Comparison of ENCODE assay signal across 15 cellular contexts in the genomic region with DNA sequence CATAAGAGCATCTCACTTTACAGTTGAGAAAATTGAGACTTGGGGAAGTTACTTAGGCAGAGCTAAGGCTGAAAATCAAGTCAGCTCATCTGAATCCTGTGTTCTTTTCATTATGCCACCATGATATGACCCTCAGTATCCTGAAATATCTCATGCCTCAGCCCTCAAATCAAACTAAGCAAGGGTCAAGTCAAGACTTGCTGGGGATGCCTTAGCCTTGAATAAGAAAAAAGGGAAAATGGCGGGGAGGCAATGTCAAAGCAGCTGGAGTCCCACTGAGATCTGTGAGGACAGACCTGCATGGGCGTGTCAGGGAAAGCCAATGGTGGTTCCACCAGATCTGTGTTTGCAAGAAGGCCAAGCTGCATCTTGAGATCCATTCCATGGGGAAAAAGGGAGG.
DNase-seq lines count a peak whose midpoint lies in the region; ATAC-seq and TF ChIP-seq lines count a peak whose summit lies in the region.
"Had no signal": no experiment of that assay in that cellular context is flagged by ENCODE, and none has a peak within 500 bp of the region (broad histone marks: within the 10 kb centered on the region; RNA-seq: fewer than 3 reads in every experiment).

No MANE protein-coding gene starts in this region.

- DNase-seq in RWPE2 (ENCODE audit: low spot score), result no peak
- DNase-seq in body of pancreas, result no peak
- DNase-seq in foreskin keratinocyte, result peak; percentile 36 to 77
- DNase-seq in thyroid gland, result no peak
- no peak for DNase-seq in activated naive CD4-positive, alpha-beta T cell treated with anti-CD3 and anti-CD28 coated beads for 36 hours
- no peak for DNase-seq in stimulated activated effector memory CD8-positive, alpha-beta T cell treated with anti-CD3 and anti-CD28 coated beads, Interleukin-12 subunit alpha, Interleukin-12 subunit beta, amount 100 ng/mL, for 72 hours (ENCODE audit: low spot score in 2 of 2)
- DNase-seq: C1 segment of cervical spinal cord; Calu3; CD4-positive, alpha-beta T cell; DMS 273 treated with DMSO at 0.1 percent for 48 hours; HFFc6 had no signal

- CTCF ChIA-PET in activated naive CD4-positive, alpha-beta T cell treated with anti-CD3 and anti-CD28 coated beads for 36 hours (lab: Charles Lee), result interaction anchor here (1.1 kb wide), 1 partner anchor 14 kb away, joined by 3 read pairs; no protein-coding TSS in a partner anchor

- 95 to 100% methylated on average over 2 of the region's 2 CpGs for WGBS in body of pancreas, 2 donors
- 95 to 97% methylated on average over 2 of the region's 2 CpGs for WGBS in thyroid gland, 2 donors

- no peak for TF ChIP-seq CTCF in RWPE2 (IDR thresholded peaks at IDR 0.05; ENCODE audit: poor library complexity, severe bottlenecking)
- TF ChIP-seq CTCF in body of pancreas (IDR thresholded peaks at IDR 0.05), result no peak
- no peak for TF ChIP-seq CTCF in foreskin keratinocyte (conservative IDR thresholded peaks at IDR 0.05)
- TF ChIP-seq CTCF in thyroid gland (IDR thresholded peaks at IDR 0.05), result no peak

- no peaks in the 10 kb centered on the region for H3K9me3 Mint-ChIP-seq in activated naive CD4-positive, alpha-beta T cell treated with anti-CD3 and anti-CD28 coated beads for 36 hours
- H3K9me3 Mint-ChIP-seq in stimulated activated effector memory CD8-positive, alpha-beta T cell treated with anti-CD3 and anti-CD28 coated beads, Interleukin-12 subunit alpha, Interleukin-12 subunit beta, amount 100 ng/mL, for 72 hours, result no peaks in the 10 kb centered on the region
- H3K9me3 Mint-ChIP-seq: CD4-positive, alpha-beta T cell; HFFc6 had no signal

- H3K36me3 Mint-ChIP-seq in activated naive CD4-positive, alpha-beta T cell treated with anti-CD3 and anti-CD28 coated beads for 36 hours (ENCODE audit: low read depth), result no peaks in the 10 kb centered on the region
- no peaks in the 10 kb centered on the region for H3K36me3 Mint-ChIP-seq in stimulated activated effector memory CD8-positive, alpha-beta T cell treated with anti-CD3 and anti-CD28 coated beads, Interleukin-12 subunit alpha, Interleukin-12 subunit beta, amount 100 ng/mL, for 72 hours

- H3K4me1 ChIP-seq in RWPE2 (ENCODE audit: insufficient read depth, poor library complexity, severe bottlenecking) (peaks cover 24% of the 10 kb centered on the region), body of pancreas (peaks cover 31% of the 10 kb centered on the region), foreskin keratinocyte (peaks cover 31% of the 10 kb centered on the region), thyroid gland (peaks cover 21 to 30% of the 10 kb centered on the region in 2 donors)
- H3K4me1 ChIP-seq: HAP-1 had no signal

- ATAC-seq in RWPE2 (ENCODE audit: low read depth), result no peak
- ATAC-seq in body of pancreas, result no peak
- peak; percentile 31 for ATAC-seq in foreskin keratinocyte
- no peak for ATAC-seq in stimulated activated effector memory CD8-positive, alpha-beta T cell treated with anti-CD3 and anti-CD28 coated beads, Interleukin-12 subunit alpha, Interleukin-12 subunit beta, amount 100 ng/mL, for 72 hours
- ATAC-seq in GM19467 (IDR thresholded peaks at IDR 0.05; ENCODE audit: unreplicated experiment), result no peak
- ATAC-seq: HepG2 had no signal

- H3K4me3 ChIP-seq in RWPE2 (ENCODE audit: severe bottlenecking), result no peak overlapping the region
- no peak overlapping the region for H3K4me3 ChIP-seq in body of pancreas
- H3K4me3 ChIP-seq in thyroid gland (replicated peaks in 1 of 3), result no peak overlapping the region
- H3K4me3 ChIP-seq: HAP-1 had no signal

- H3K4me1 Mint-ChIP-seq in activated naive CD4-positive, alpha-beta T cell treated with anti-CD3 and anti-CD28 coated beads for 36 hours (ENCODE audit: low read depth), result no peaks in the 10 kb centered on the region
- no peaks in the 10 kb centered on the region for H3K4me1 Mint-ChIP-seq in stimulated activated effector memory CD8-positive, alpha-beta T cell treated with anti-CD3 and anti-CD28 coated beads, Interleukin-12 subunit alpha, Interleukin-12 subunit beta, amount 100 ng/mL, for 72 hours
- H3K4me1 Mint-ChIP-seq: B cell had no signal

- intact Hi-C loops in body of pancreas (cut with DNase I), result no loop called here
- intact Hi-C loops in thyroid gland (cut with DNase I), result no loop called here
- intact Hi-C loops in activated naive CD4-positive, alpha-beta T cell treated with anti-CD3 and anti-CD28 coated beads for 36 hours (cut with micrococcal nuclease), result no loop called here

- H3K4me3 Mint-ChIP-seq in activated naive CD4-positive, alpha-beta T cell treated with anti-CD3 and anti-CD28 coated beads for 36 hours, result no peak overlapping the region
- H3K4me3 Mint-ChIP-seq in stimulated activated effector memory CD8-positive, alpha-beta T cell treated with anti-CD3 and anti-CD28 coated beads, Interleukin-12 subunit alpha, Interleukin-12 subunit beta, amount 100 ng/mL, for 72 hours, result no peak overlapping the region
- H3K4me3 Mint-ChIP-seq: B cell; CD4-positive, alpha-beta T cell; HFFc6 had no signal

- H3K9me3 ChIP-seq in RWPE2 (ENCODE audit: severe bottlenecking) (no peaks in the 10 kb centered on the region), body of pancreas (no peaks in the 10 kb centered on the region), thyroid gland (no peaks in the 10 kb centered on the region)
- H3K9me3 ChIP-seq: HAP-1 had no signal

- H3K27me3 Mint-ChIP-seq in activated naive CD4-positive, alpha-beta T cell treated with anti-CD3 and anti-CD28 coated beads for 36 hours (ENCODE audit: low read depth), result peaks cover 2% of the 10 kb centered on the region

- no peaks in the 10 kb centered on the region for H3K27me3 ChIP-seq in RWPE2 (ENCODE audit: insufficient read depth, poor library complexity, severe bottlenecking)
- no peaks in the 10 kb centered on the region for H3K27me3 ChIP-seq in body of pancreas
- H3K27me3 ChIP-seq in foreskin keratinocyte, result no peaks in the 10 kb centered on the region
- H3K27me3 ChIP-seq in thyroid gland, result no peaks in the 10 kb centered on the region

- no peak for TF ChIP-seq POLR2A in body of pancreas (IDR thresholded peaks at IDR 0.05)
- no peak for TF ChIP-seq POLR2A in thyroid gland (IDR thresholded peaks at IDR 0.05)

- no peak overlapping the region for H3K27ac Mint-ChIP-seq in activated naive CD4-positive, alpha-beta T cell treated with anti-CD3 and anti-CD28 coated beads for 36 hours
- no peak overlapping the region for H3K27ac Mint-ChIP-seq in stimulated activated effector memory CD8-positive, alpha-beta T cell treated with anti-CD3 and anti-CD28 coated beads, Interleukin-12 subunit alpha, Interleukin-12 subunit beta, amount 100 ng/mL, for 72 hours
- H3K27ac Mint-ChIP-seq: B cell; CD4-positive, alpha-beta T cell; HFFc6 had no signal

- peak overlapping the region; percentile 42 for H3K27ac ChIP-seq in RWPE2 (ENCODE audit: poor library complexity, severe bottlenecking)
- H3K27ac ChIP-seq in body of pancreas, result peak overlapping the region in 3 of 4 donors; percentile 9 to 62 (median 50)
- H3K27ac ChIP-seq in foreskin keratinocyte, result no peak overlapping the region
- peak overlapping the region in 2 of 3 donors; percentile 9 to 21 for H3K27ac ChIP-seq in thyroid gland

- H3K36me3 ChIP-seq in RWPE2 (ENCODE audit: low read depth), result no peaks in the 10 kb centered on the region
- no peaks in the 10 kb centered on the region for H3K36me3 ChIP-seq in body of pancreas (replicated peaks in 1 of 2; ENCODE audit: insufficient read depth in 1 of 2, low read depth in 2 of 2)
- no peaks in the 10 kb centered on the region for H3K36me3 ChIP-seq in thyroid gland
- H3K36me3 ChIP-seq: HAP-1 had no signal

Comparison
In these comparisons a context has a peak if more than half of its experiments do, and no peak if none do; other contexts are left out.
1. DNase-seq: peak in foreskin keratinocyte (2 of 2); none in RWPE2 (single experiment), body of pancreas (0 of 4), thyroid gland (0 of 2), activated naive CD4-positive, alpha-beta T cell treated with anti-CD3 and anti-CD28 coated beads for 36 hours (single experiment) and stimulated activated effector memory CD8-positive, alpha-beta T cell treated with anti-CD3 and anti-CD28 coated beads, Interleukin-12 subunit alpha, Interleukin-12 subunit beta, amount 100 ng/mL, for 72 hours (0 of 2).